Comparison of ENCODE assay signal across 14 cellular contexts in genomic region chr14:75191100-75191499, GRCh38. TPM values are rescaled to one million over a fixed set of nuclear protein-coding genes. Genes with fewer than 3 reads are reported as not detected.
A peak's percentile ranks its signal among the peaks of the same experiment; 100 is the strongest.
DNase-seq lines count a peak whose midpoint lies in the region; ATAC-seq and TF ChIP-seq lines count a peak whose summit lies in the region.
"Had no signal": no experiment of that assay in that cellular context is flagged by ENCODE, and none has a peak within 500 bp of the region (broad histone marks: within the 10 kb centered on the region; RNA-seq: fewer than 3 reads in every experiment).

No MANE protein-coding gene starts in this region.

- H3K27me3 ChIP-seq in stomach: no peaks in the 10 kb centered on the region

- no peak for TF ChIP-seq POLR2A in stomach (IDR thresholded peaks at IDR 0.05)

- no peak overlapping the region for H3K27ac Mint-ChIP-seq in HFFc6
- H3K27ac Mint-ChIP-seq: B cell; CD4-positive, alpha-beta memory T cell had no signal

- H3K9me3 ChIP-seq in stomach: no peaks in the 10 kb centered on the region

- ATAC-seq in Right ventricle myocardium superior (ENCODE audit: poor library complexity): peak; percentile 72
- ATAC-seq in left cardiac atrium: no peak
- ATAC-seq in left ventricle myocardium superior: peak; percentile 87
- no peak for ATAC-seq in GM19351 (IDR thresholded peaks at IDR 0.05; ENCODE audit: unreplicated experiment)
- ATAC-seq: HCT116 had no signal

- peaks cover 3% of the 10 kb centered on the region; the same call in 1 of the 2 replicates for H3K36me3 Mint-ChIP-seq in HFFc6 (ENCODE audit: low read depth)
- H3K36me3 Mint-ChIP-seq: CD4-positive, alpha-beta memory T cell had no signal

- intact Hi-C loops in Right ventricle myocardium superior (cut with DNase I): no loop called here
- intact Hi-C loops in left cardiac atrium (cut with DNase I): no loop called here
- intact Hi-C loops in left ventricle myocardium superior (cut with micrococcal nuclease): no loop called here
- intact Hi-C loops in stomach (cut with DNase I; ENCODE audit: low total_unique reads): no loop called here

- H3K36me3 ChIP-seq in stomach: no peaks in the 10 kb centered on the region

- peaks cover 0 to 6% (median 2%) of the 10 kb centered on the region in 4 donors for H3K4me1 ChIP-seq in stomach

- no peak for TF ChIP-seq EP300 in stomach (IDR thresholded peaks at IDR 0.05)

- no peak for TF ChIP-seq CTCF in stomach (IDR thresholded peaks at IDR 0.05)
- no peak for TF ChIP-seq CTCF in HFFc6 (IDR thresholded peaks at IDR 0.05)

- peaks cover 3% of the 10 kb centered on the region; the same call in 1 of the 2 replicates for H3K27me3 Mint-ChIP-seq in HFFc6 (ENCODE audit: insufficient read depth)
- H3K27me3 Mint-ChIP-seq: B cell had no signal

- H3K4me3 Mint-ChIP-seq in HFFc6: no peak overlapping the region
- H3K4me3 Mint-ChIP-seq: B cell; CD4-positive, alpha-beta memory T cell had no signal

- no peaks in the 10 kb centered on the region; the same call in 1 of the 2 replicates for H3K9me3 Mint-ChIP-seq in HFFc6
- H3K9me3 Mint-ChIP-seq: CD4-positive, alpha-beta memory T cell had no signal

- 59 to 80% (median 75%) methylated on average over 3 of the region's 3 CpGs for WGBS in stomach, 5 donors

- H3K27ac ChIP-seq in stomach: no peak overlapping the region
- H3K27ac ChIP-seq: C4-2B, GM23248, HL-60 had no signal

- no peak overlapping the region for H3K4me3 ChIP-seq in stomach
- H3K4me3 ChIP-seq: GM23248 had no signal

- H3K4me1 Mint-ChIP-seq in HFFc6 (ENCODE audit: low read depth): no peaks in the 10 kb centered on the region
- H3K4me1 Mint-ChIP-seq: CD4-positive, alpha-beta memory T cell had no signal

- DNase-seq in NCI-H2029 (lab: John Stamatoyannopoulos, UW): peak; percentile 5
- DNase-seq in NCI-H2029 treated with DMSO at 0.1 percent for 48 hours (lab: John Stamatoyannopoulos, UW): no peak
- DNase-seq in Right ventricle myocardium superior: no peak
- DNase-seq in left cardiac atrium: no peak
- DNase-seq in left ventricle myocardium superior: peak; percentile 39
- DNase-seq in stomach: peak; percentile 29
- DNase-seq in HFFc6: no peak
- DNase-seq: CD4-positive, alpha-beta memory T cell; GM23248 had no signal

RNA-seq across cellular contexts. Expression of gene TMED10, which starts 14.7 kb away (rescaled TPM):
- total RNA-seq in Right ventricle myocardium superior (235 TPM), left cardiac atrium (100 to 1,000 TPM; 271 to 327 TPM), left ventricle myocardium superior (266 TPM), stomach (100 to 1,000 TPM in 4 of 5 donors, 10 to 100 TPM in 1; 26.6 to 292 (median 140) TPM)
- 10 to 100 TPM; 48.4 to 71.7 (median 61.9) TPM for polyA plus RNA-seq in stomach
- 100 to 1,000 TPM; 370 to 494 (median 430) TPM for total RNA-seq in HFFc6 (2021; fragmentation: NEBNext Ultra II Directional; extraction: Animal tissue kit (Norgen Biotek cat#: 25700))

Comparison
In these comparisons a context has a peak if more than half of its experiments do, and no peak if none do; other contexts are left out.
1. DNase-seq: peak in NCI-H2029 (single experiment), left ventricle myocardium superior (single experiment) and stomach (single experiment); none in NCI-H2029 treated with DMSO at 0.1 percent for 48 hours (single experiment), Right ventricle myocardium superior (single experiment), left cardiac atrium (single experiment) and HFFc6 (single experiment).
2. ATAC-seq: peak in Right ventricle myocardium superior (single experiment) and left ventricle myocardium superior (single experiment); none in left cardiac atrium (0 of 2) and GM19351 (single experiment).